In genomic region chr10:12660812-12661211, GRCh38 we compare ENCODE assay signal across 31 cellular contexts.
"Had no signal": no experiment of that assay in that cellular context is flagged by ENCODE, and none has a peak within 500 bp of the region (broad histone marks: within the 10 kb centered on the region; RNA-seq: fewer than 3 reads in every experiment).

No MANE protein-coding gene starts in this region.

- H3K36me3 Mint-ChIP-seq: natural killer cell had no signal

- H3K4me2 ChIP-seq: smooth muscle cell had no signal

- H3K9me3 Mint-ChIP-seq: natural killer cell; nephron; stimulated activated memory B cell treated with anti-CD40 and anti-IgM and Interleukin-4, amounts not matched to agents 10 μg/mL and 1 μg/mL and 100 μg/mL, for 72 hours; stimulated activated naive CD8-positive, alpha-beta T cell treated with anti-CD3 and anti-CD28 coated beads, Interleukin-15, amount 100 ng/mL, for 72 hours; type B pancreatic cell had no signal

- H3K4me3 Mint-ChIP-seq: naive thymus-derived CD4-positive, alpha-beta T cell; natural killer cell; nephron; neural crest cell; stimulated activated memory B cell treated with anti-CD40 and anti-IgM and Interleukin-4, amounts not matched to agents 10 μg/mL and 1 μg/mL and 100 μg/mL, for 72 hours; stimulated activated naive CD8-positive, alpha-beta T cell treated with anti-CD3 and anti-CD28 coated beads, Interleukin-15, amount 100 ng/mL, for 72 hours; type B pancreatic cell had no signal

- ATAC-seq: naive thymus-derived CD4-positive, alpha-beta T cell; natural killer cell; pancreas; right cardiac atrium; sciatic nerve; stimulated activated memory B cell treated with anti-CD40 and anti-IgM and Interleukin-4, amounts not matched to agents 10 μg/mL and 1 μg/mL and 100 μg/mL, for 72 hours; stimulated activated naive CD8-positive, alpha-beta T cell treated with anti-CD3 and anti-CD28 coated beads, Interleukin-15, amount 100 ng/mL, for 72 hours; stimulated activated naive CD8-positive, alpha-beta T cell treated with anti-CD3 and anti-CD28 coated beads, Interleukin-15, Interleukin-2, amounts not matched to agents 100 U/mL and 50 U/mL, for 24 hours; upper lobe of right lung had no signal

- H3K27ac ChIP-seq: neutrophil, pancreas, prostate gland, spleen, suprapubic skin, testis, tibial artery, transverse colon, upper lobe of right lung, uterus had no signal

- H3K27ac Mint-ChIP-seq: naive thymus-derived CD4-positive, alpha-beta T cell; natural killer cell; nephron; stimulated activated memory B cell treated with anti-CD40 and anti-IgM and Interleukin-4, amounts not matched to agents 10 μg/mL and 1 μg/mL and 100 μg/mL, for 72 hours; stimulated activated naive CD8-positive, alpha-beta T cell treated with anti-CD3 and anti-CD28 coated beads, Interleukin-15, amount 100 ng/mL, for 72 hours; type B pancreatic cell had no signal

- H3K4me1 ChIP-seq: pancreas, prostate gland, tibial artery, transverse colon, upper lobe of right lung, uterus had no signal

- FAIRE-seq: pancreas had no signal

- H3K27me3 ChIP-seq: neutrophil, pancreas, spleen, suprapubic skin, testis, tibial artery, transverse colon, uterus had no signal

- H3K4me1 Mint-ChIP-seq: neural crest cell had no signal

- H3K4me3 ChIP-seq: pancreas, prostate gland, skin epidermis, smooth muscle cell, spleen, suprapubic skin, testis, tibial artery, transverse colon, upper lobe of right lung, uterus had no signal

- H3K27me3 Mint-ChIP-seq: naive thymus-derived CD4-positive, alpha-beta T cell; stimulated activated memory B cell treated with anti-CD40 and anti-IgM and Interleukin-4, amounts not matched to agents 10 μg/mL and 1 μg/mL and 100 μg/mL, for 72 hours; stimulated activated naive CD8-positive, alpha-beta T cell treated with anti-CD3 and anti-CD28 coated beads, Interleukin-15, amount 100 ng/mL, for 72 hours; type B pancreatic cell had no signal

- H3K36me3 ChIP-seq: neutrophil, pancreas, prostate gland, spleen, suprapubic skin, tibial artery, transverse colon, upper lobe of right lung, uterus had no signal

- DNase-seq: naive thymus-derived CD4-positive, alpha-beta T cell; natural killer cell; nucleus accumbens; pancreas; retina; right cardiac atrium; spleen; stimulated activated CD4-positive, alpha-beta T cell treated with anti-CD3 and anti-CD28 coated beads, Interleukin-12 subunit alpha, Interleukin-12 subunit beta, amount 100 ng/mL, for 4 hours; stimulated activated CD4-positive, alpha-beta T cell treated with anti-CD3 and anti-CD28 coated beads, Interleukin-1b, Interleukin-23, amount 100 ng/mL, for 48 hours; stimulated activated CD4-positive, alpha-beta T cell treated with anti-CD3 and anti-CD28 coated beads, Interleukin-4, amount 100 ng/mL, for 1 hour; stimulated activated CD4-positive, alpha-beta T cell treated with anti-CD3 and anti-CD28 coated beads, Interleukin-4, amount 100 ng/mL, for 4 hours; stimulated activated CD8-positive, alpha-beta memory T cell treated with anti-CD3 and anti-CD28 coated beads, Interleukin-4, amount 100 ng/mL, for 48 hours; stimulated activated naive CD4-positive, alpha-beta T cell; stimulated activated naive CD8-positive, alpha-beta T cell treated with anti-CD3 and anti-CD28 coated beads, Interleukin-15, amount 100 ng/mL, for 72 hours; stimulated activated naive CD8-positive, alpha-beta T cell treated with anti-CD3 and anti-CD28 coated beads, Interleukin-15, Interleukin-2, amounts not matched to agents 100 U/mL and 50 U/mL, for 24 hours; substantia nigra; testis; tibial artery; transverse colon; upper lobe of right lung; uterus had no signal

- H3K9me3 ChIP-seq: neutrophil, pancreas, prostate gland, spleen, suprapubic skin, testis, tibial artery, transverse colon, upper lobe of right lung, uterus had no signal
